23 cellular contexts compared by ENCODE assay signal in genomic region chr12:76312314-76312713, GRCh38. TPM values are rescaled to one million over a fixed set of nuclear protein-coding genes. Genes with fewer than 3 reads are reported as not detected.
A peak's percentile ranks its signal among the peaks of the same experiment; 100 is the strongest.
DNase-seq lines count a peak whose midpoint lies in the region; ATAC-seq and TF ChIP-seq lines count a peak whose summit lies in the region.
"Had no signal": no experiment of that assay in that cellular context is flagged by ENCODE, and none has a peak within 500 bp of the region (broad histone marks: within the 10 kb centered on the region; RNA-seq: fewer than 3 reads in every experiment).

No MANE protein-coding gene starts in this region.

- peak; percentile 61 to 67 for DNase-seq in SJSA1 (ENCODE audit: low read depth in 1 of 2, low spot score in 2 of 2)
- DNase-seq in fibroblast of mammary gland (ENCODE audit: low read depth) = peak; percentile 17
- DNase-seq in MCF 10A (ENCODE audit: unreplicated experiment) = no peak
- no peak for DNase-seq in T1000 (lab: John Stamatoyannopoulos, UW)
- no peak for DNase-seq in activated naive CD4-positive, alpha-beta T cell treated with anti-CD3 and anti-CD28 coated beads, Interleukin-2, amount 10 ng/mL, durations not matched to agents 7 days and 5 days
- DNase-seq: activated CD4-positive, alpha-beta T cell treated with anti-CD3 and anti-CD28 coated beads for 36 hours; activated T-cell treated with anti-CD3 and anti-CD28 coated beads, Interleukin-2, amount 50 U/mL, for 72 hours; Caco-2; heart left ventricle; lower lobe of right lung; naive B cell; NCI-H1436; NCI-H2171; NCI-H524 treated with DMSO at 0.1 percent for 48 hours; spleen; stimulated activated CD4-positive, alpha-beta T cell treated with anti-CD3 and anti-CD28 coated beads, Interleukin-4, amount 100 ng/mL, for 24 hours had no signal

- no peaks in the 10 kb centered on the region for H3K36me3 ChIP-seq in SJSA1
- H3K36me3 ChIP-seq: heart left ventricle, lower lobe of right lung, prostate gland, spleen, tibial nerve had no signal

- H3K9me3 ChIP-seq in SJSA1 (replicated peaks) = no peaks in the 10 kb centered on the region
- H3K9me3 ChIP-seq: Caco-2, heart left ventricle, lower lobe of right lung, prostate gland, spleen, tibial nerve had no signal

- BruUV-seq in MCF 10A (replicated peaks; lab: Mats Ljungman, UMichigan) = no TSS peak

- H3K4me3 ChIP-seq in SJSA1 (no peak overlapping the region), fibroblast of mammary gland (ENCODE audit: control insufficient read depth, low read depth, low read length) (no peak overlapping the region)
- H3K4me3 ChIP-seq: heart left ventricle, lower lobe of right lung, prostate gland, spleen, tibial nerve had no signal

- CTCF ChIA-PET in MCF 10A (lab: Yijun Ruan, JAX) = interaction anchor here (0.5 to 0.7 kb wide), 4 partner anchors 35 to 944 kb away, joined by 3 to 4 read pairs (median 4); no protein-coding TSS in a partner anchor
- CTCF ChIA-PET in activated naive CD4-positive, alpha-beta T cell treated with anti-CD3 and anti-CD28 coated beads, Interleukin-2, amount 10 ng/mL, durations not matched to agents 7 days and 5 days (lab: Charles Lee) = interaction anchor here (0.6 to 1.2 kb wide), 2 partner anchors 33 to 35 kb away, joined by 3 to 5 read pairs; partner anchors contain the start of gene BBS10

- no peaks in the 10 kb centered on the region for H3K36me3 Mint-ChIP-seq in nephron (ENCODE audit: low read depth)
- no peaks in the 10 kb centered on the region for H3K36me3 Mint-ChIP-seq in MCF 10A (ENCODE audit: insufficient read depth, unreplicated experiment)
- H3K36me3 Mint-ChIP-seq in activated naive CD4-positive, alpha-beta T cell treated with anti-CD3 and anti-CD28 coated beads, Interleukin-2, amount 10 ng/mL, durations not matched to agents 7 days and 5 days = no peaks in the 10 kb centered on the region
- H3K36me3 Mint-ChIP-seq: activated naive CD4-positive, alpha-beta T cell treated with anti-CD3 and anti-CD28 coated beads, Interleukin-2, amount 50 U/mL, for 24 hours; naive B cell had no signal

- no peak for ATAC-seq in GM21423 (IDR thresholded peaks at IDR 0.05; ENCODE audit: unreplicated experiment)
- ATAC-seq: activated CD4-positive, alpha-beta T cell treated with anti-CD3 and anti-CD28 coated beads for 36 hours; activated T-cell treated with anti-CD3 and anti-CD28 coated beads, Interleukin-2, amount 50 U/mL, for 72 hours; heart left ventricle had no signal

- H3K27me3 ChIP-seq in SJSA1 (replicated peaks) = no peaks in the 10 kb centered on the region
- H3K27me3 ChIP-seq: heart left ventricle had no signal

- peaks cover 38% of the 10 kb centered on the region for H3K4me1 ChIP-seq in SJSA1 (replicated peaks)
- H3K4me1 ChIP-seq: Caco-2, heart left ventricle, lower lobe of right lung, prostate gland, spleen, tibial nerve had no signal

- intact Hi-C loops in MCF 10A (cut with micrococcal nuclease) = no loop called here

- peak overlapping the region; percentile 83 to 95 (median 85) for H3K27ac Mint-ChIP-seq in nephron
- H3K27ac Mint-ChIP-seq in MCF 10A (ENCODE audit: low read depth, unreplicated experiment) = no peak overlapping the region
- no peak overlapping the region for H3K27ac Mint-ChIP-seq in activated naive CD4-positive, alpha-beta T cell treated with anti-CD3 and anti-CD28 coated beads, Interleukin-2, amount 10 ng/mL, durations not matched to agents 7 days and 5 days
- H3K27ac Mint-ChIP-seq: activated CD4-positive, alpha-beta T cell treated with anti-CD3 and anti-CD28 coated beads for 36 hours; activated naive CD4-positive, alpha-beta T cell treated with anti-CD3 and anti-CD28 coated beads, Interleukin-2, amount 50 U/mL, for 24 hours; activated T-cell treated with anti-CD3 and anti-CD28 coated beads, Interleukin-2, amount 50 U/mL, for 72 hours; B cell; naive B cell; stimulated activated naive CD8-positive, alpha-beta T cell treated with anti-CD3 and anti-CD28 coated beads, Interleukin-15, Interleukin-2, amounts not matched to agents 100 ng/mL and 50 ng/mL, for 24 hours had no signal

- peak overlapping the region; percentile 87 for H3K27ac ChIP-seq in SJSA1
- H3K27ac ChIP-seq: heart left ventricle, lower lobe of right lung, tibial nerve had no signal

- H3K9me3 Mint-ChIP-seq in nephron (no peaks in the 10 kb centered on the region), MCF 10A (ENCODE audit: unreplicated experiment) (no peaks in the 10 kb centered on the region)
- H3K9me3 Mint-ChIP-seq in activated naive CD4-positive, alpha-beta T cell treated with anti-CD3 and anti-CD28 coated beads, Interleukin-2, amount 10 ng/mL, durations not matched to agents 7 days and 5 days = no peaks in the 10 kb centered on the region
- H3K9me3 Mint-ChIP-seq: activated naive CD4-positive, alpha-beta T cell treated with anti-CD3 and anti-CD28 coated beads, Interleukin-2, amount 50 U/mL, for 24 hours; activated T-cell treated with anti-CD3 and anti-CD28 coated beads, Interleukin-2, amount 50 U/mL, for 72 hours; stimulated activated naive CD8-positive, alpha-beta T cell treated with anti-CD3 and anti-CD28 coated beads, Interleukin-15, Interleukin-2, amounts not matched to agents 100 ng/mL and 50 ng/mL, for 24 hours had no signal

- H3K4me3 Mint-ChIP-seq in nephron (no peak overlapping the region), MCF 10A (ENCODE audit: unreplicated experiment) (no peak overlapping the region)
- H3K4me3 Mint-ChIP-seq in activated naive CD4-positive, alpha-beta T cell treated with anti-CD3 and anti-CD28 coated beads, Interleukin-2, amount 10 ng/mL, durations not matched to agents 7 days and 5 days = no peak overlapping the region
- H3K4me3 Mint-ChIP-seq: activated CD4-positive, alpha-beta T cell treated with anti-CD3 and anti-CD28 coated beads for 36 hours; activated naive CD4-positive, alpha-beta T cell treated with anti-CD3 and anti-CD28 coated beads, Interleukin-2, amount 50 U/mL, for 24 hours; activated T-cell treated with anti-CD3 and anti-CD28 coated beads, Interleukin-2, amount 50 U/mL, for 72 hours; B cell; naive B cell; stimulated activated naive CD8-positive, alpha-beta T cell treated with anti-CD3 and anti-CD28 coated beads, Interleukin-15, Interleukin-2, amounts not matched to agents 100 ng/mL and 50 ng/mL, for 24 hours had no signal

- H3K27me3 Mint-ChIP-seq in nephron (ENCODE audit: low read depth) (no peaks in the 10 kb centered on the region), MCF 10A (ENCODE audit: insufficient read depth, unreplicated experiment) (no peaks in the 10 kb centered on the region)
- peaks cover 17% of the 10 kb centered on the region for H3K27me3 Mint-ChIP-seq in activated naive CD4-positive, alpha-beta T cell treated with anti-CD3 and anti-CD28 coated beads, Interleukin-2, amount 10 ng/mL, durations not matched to agents 7 days and 5 days

- H3K4me1 Mint-ChIP-seq in nephron (peaks cover 14% of the 10 kb centered on the region), MCF 10A (ENCODE audit: insufficient read depth, unreplicated experiment) (peaks cover 15% of the 10 kb centered on the region)
- H3K4me1 Mint-ChIP-seq in activated naive CD4-positive, alpha-beta T cell treated with anti-CD3 and anti-CD28 coated beads, Interleukin-2, amount 10 ng/mL, durations not matched to agents 7 days and 5 days = no peaks in the 10 kb centered on the region
- H3K4me1 Mint-ChIP-seq: activated CD4-positive, alpha-beta T cell treated with anti-CD3 and anti-CD28 coated beads for 36 hours; activated naive CD4-positive, alpha-beta T cell treated with anti-CD3 and anti-CD28 coated beads, Interleukin-2, amount 50 U/mL, for 24 hours; naive B cell had no signal

- TF ChIP-seq CTCF in fibroblast of mammary gland (conservative IDR thresholded peaks at IDR 0.05; ENCODE audit: control insufficient read depth, insufficient read depth, low read depth, low read length) (no peak), nephron (IDR thresholded peaks at IDR 0.05; ENCODE audit: unreplicated experiment in 3 of 3) (no peak), MCF 10A (IDR thresholded peaks at IDR 0.05; ENCODE audit: unreplicated experiment) (no peak)

- POLR2A ChIA-PET in MCF 10A (lab: Yijun Ruan, JAX) = no interaction called here

RNA-seq across cellular contexts. Expression of gene BBS10, which starts 35.9 kb away (rescaled TPM):
- total RNA-seq in SJSA1 (2014; rRNA removed; shearing (Covaris generic)) = 9.7 and 17.3 TPM in 2 replicates
- 5.9 and 10.2 TPM in 2 replicates for total RNA-seq in MCF 10A (2022)

Comparison
In these comparisons a context has a peak if more than half of its experiments do, and no peak if none do; other contexts are left out.
1. DNase-seq: peak in SJSA1 (2 of 2) and fibroblast of mammary gland (single experiment); none in MCF 10A (single experiment), T1000 (single experiment) and activated naive CD4-positive, alpha-beta T cell treated with anti-CD3 and anti-CD28 coated beads, Interleukin-2, amount 10 ng/mL, durations not matched to agents 7 days and 5 days (single experiment).
2. H3K27ac Mint-ChIP-seq: peak in nephron (3 of 3); none in MCF 10A (single experiment) and activated naive CD4-positive, alpha-beta T cell treated with anti-CD3 and anti-CD28 coated beads, Interleukin-2, amount 10 ng/mL, durations not matched to agents 7 days and 5 days (single experiment).